Comparison of ENCODE assay signal across 14 cellular contexts in the genomic region with DNA sequence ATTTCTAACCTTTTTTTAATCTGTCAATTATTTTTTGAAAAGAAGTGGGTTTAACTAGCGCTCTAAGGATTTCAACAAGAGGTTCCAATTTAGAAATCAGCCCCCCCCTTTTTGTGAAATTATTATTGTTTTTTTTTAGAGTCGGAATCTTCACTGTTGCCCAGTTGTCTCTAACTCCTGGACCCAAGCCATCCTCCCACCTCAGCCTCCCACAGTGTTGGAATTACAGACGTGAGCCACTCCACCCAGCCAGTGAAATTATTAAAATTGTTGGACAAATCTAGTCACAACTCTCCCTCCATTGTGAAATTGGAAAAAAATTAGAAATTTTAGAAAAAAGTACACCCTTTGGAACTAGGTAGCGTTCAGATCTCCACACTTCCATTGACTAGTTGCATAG. TPM values are rescaled to one million over a fixed set of nuclear protein-coding genes. Genes with fewer than 3 reads are reported as not detected.
A peak's percentile ranks its signal among the peaks of the same experiment; 100 is the strongest.
DNase-seq lines count a peak whose midpoint lies in the region; ATAC-seq and TF ChIP-seq lines count a peak whose summit lies in the region.
"Had no signal": no experiment of that assay in that cellular context is flagged by ENCODE, and none has a peak within 500 bp of the region (broad histone marks: within the 10 kb centered on the region; RNA-seq: fewer than 3 reads in every experiment).

No MANE protein-coding gene starts in this region.

- H2AFZ ChIP-seq in hepatocyte = no peak overlapping the region

- TF ChIP-seq CTCF in heart left ventricle (IDR thresholded peaks at IDR 0.05) (no peak), WTC11 (IDR thresholded peaks at IDR 0.05) (no peak), hepatocyte (IDR thresholded peaks at IDR 0.05; ENCODE audit: poor library complexity) (no peak), type B pancreatic cell (conservative IDR thresholded peaks at IDR 0.05) (no peak), Caco-2 (IDR thresholded peaks at IDR 0.05; ENCODE audit: insufficient read depth in 1 of 2, low read depth in 1 of 2, low read length in 1 of 2, severe bottlenecking in 1 of 2, unreplicated experiment in 1 of 2) (no peak)

- H3K27me3 ChIP-seq in heart left ventricle (no peaks in the 10 kb centered on the region), hepatocyte (no peaks in the 10 kb centered on the region), Caco-2 (replicated peaks; ENCODE audit: control insufficient read depth, insufficient read depth, low read length) (no peaks in the 10 kb centered on the region)
- H3K27me3 ChIP-seq: right lobe of liver had no signal

- H3K4me1 Mint-ChIP-seq in WTC11 (peaks cover 30% of the 10 kb centered on the region), type B pancreatic cell (ENCODE audit: unreplicated experiment) (peaks cover 39% of the 10 kb centered on the region), Caco-2 (ENCODE audit: low read depth, unreplicated experiment) (peaks cover 19% of the 10 kb centered on the region)

- H3K36me3 Mint-ChIP-seq in WTC11 (no peaks in the 10 kb centered on the region), type B pancreatic cell (peaks cover 12% of the 10 kb centered on the region), Caco-2 (ENCODE audit: insufficient read depth, unreplicated experiment) (peaks cover 13% of the 10 kb centered on the region)

- H3K27ac Mint-ChIP-seq in WTC11 (no peak overlapping the region), type B pancreatic cell (peak overlapping the region; percentile 55), Caco-2 (ENCODE audit: unreplicated experiment) (no peak overlapping the region)
- H3K27ac Mint-ChIP-seq: CD14-positive monocyte had no signal

- BruUV-seq in Caco-2 (replicated peaks; lab: Mats Ljungman, UMichigan) = no TSS peak

- H3K9me3 Mint-ChIP-seq in WTC11 (no peaks in the 10 kb centered on the region), type B pancreatic cell (no peaks in the 10 kb centered on the region), Caco-2 (ENCODE audit: unreplicated experiment) (no peaks in the 10 kb centered on the region)

- H3K27me3 Mint-ChIP-seq in WTC11 (ENCODE audit: low read depth) (no peaks in the 10 kb centered on the region), type B pancreatic cell (no peaks in the 10 kb centered on the region), Caco-2 (ENCODE audit: insufficient read depth, unreplicated experiment) (no peaks in the 10 kb centered on the region)

- H3K4me2 ChIP-seq in hepatocyte = peak overlapping the region; percentile 81

- ATAC-seq in heart left ventricle (no peak), Right ventricle myocardium superior (ENCODE audit: poor library complexity) (no peak), WTC11 (no peak)
- ATAC-seq: HCT116, right lobe of liver had no signal

- H3K4me1 ChIP-seq in heart left ventricle (peaks cover 0 to 50% (median 32%) of the 10 kb centered on the region in 12 donors), hepatocyte (ENCODE audit: insufficient read depth) (peaks cover 19% of the 10 kb centered on the region), Caco-2 (peaks cover 11% of the 10 kb centered on the region)

- peaks cover 58% of the 10 kb centered on the region for H4K20me1 ChIP-seq in hepatocyte (ENCODE audit: insufficient read depth, poor library complexity, severe bottlenecking)

- WGBS in heart left ventricle, 4 donors = 40 to 52% (median 41%) methylated on average over 4 of the region's 4 CpGs
- 93% methylated on average over 4 of the region's 4 CpGs for WGBS in hepatocyte (ENCODE audit: low lambda C conversion rate, missing lambda C conversion rate)

- H3K79me2 ChIP-seq in hepatocyte = peaks cover 72% of the 10 kb centered on the region

- no peaks in the 10 kb centered on the region for H3K9me3 ChIP-seq in heart left ventricle
- no peaks in the 10 kb centered on the region for H3K9me3 ChIP-seq in hepatocyte (ENCODE audit: low read depth)
- no peaks in the 10 kb centered on the region for H3K9me3 ChIP-seq in Caco-2
- H3K9me3 ChIP-seq: right lobe of liver had no signal

- H3K4me3 Mint-ChIP-seq in WTC11 = 0 out of 2 replicates have a peak overlapping the region, but pooled peaks have one; percentile 28
- H3K4me3 Mint-ChIP-seq in type B pancreatic cell = peak overlapping the region; percentile 80
- no peak overlapping the region for H3K4me3 Mint-ChIP-seq in Caco-2 (ENCODE audit: unreplicated experiment)

- CTCF ChIA-PET in WTC11 (lab: Charles Lee) (no interaction called here), Caco-2 (lab: Charles Lee) (no interaction called here)

- H3K27ac ChIP-seq in heart left ventricle (peak overlapping the region in 11 of 12 donors; percentile 13 to 98 (median 94)), hepatocyte (peak overlapping the region; percentile 39)
- H3K27ac ChIP-seq: right lobe of liver had no signal

- H3K36me3 ChIP-seq in heart left ventricle (peaks cover 0 to 12% (median 0%) of the 10 kb centered on the region in 9 donors), hepatocyte (replicated peaks; ENCODE audit: insufficient read depth, low read depth) (no peaks in the 10 kb centered on the region), Caco-2 (ENCODE audit: control insufficient read depth, insufficient read depth, low read length) (no peaks in the 10 kb centered on the region)
- H3K36me3 ChIP-seq: right lobe of liver had no signal

- H3K9me2 ChIP-seq in hepatocyte (replicated peaks; ENCODE audit: insufficient read depth) = no peaks in the 10 kb centered on the region

- intact Hi-C loops in heart left ventricle (cut with DNase I) (loop anchor here in 7 of 10 donors (5.0 to 10.0 kb wide), 8 partner anchors 39 to 122 kb away; no protein-coding TSS in a partner anchor), Right ventricle myocardium superior (cut with DNase I) (loop anchor here (10.0 kb wide), 1 partner anchor 192 kb away; no protein-coding TSS in a partner anchor), Caco-2 (cut with micrococcal nuclease; ENCODE audit: unreplicated experiment) (no loop called here)

- POLR2A ChIA-PET in WTC11 (lab: Charles Lee) (no interaction called here), Caco-2 (lab: Charles Lee) (no interaction called here)

- peak overlapping the region in 11 of 12 donors; percentile 73 to 98 (median 90) for H3K4me3 ChIP-seq in heart left ventricle
- peak overlapping the region; percentile 65 for H3K4me3 ChIP-seq in hepatocyte
- no peak overlapping the region for H3K4me3 ChIP-seq in Caco-2 (ENCODE audit: low read depth, low read length)
- H3K4me3 ChIP-seq: right lobe of liver had no signal

- DNase-seq in heart left ventricle (no peak), Right ventricle myocardium superior (no peak), WTC11 (ENCODE audit: low spot score) (no peak), hepatocyte (ENCODE audit: low spot score) (no peak), type B pancreatic cell (ENCODE audit: extremely low spot score, unreplicated experiment) (no peak), NCI-H1436 (lab: John Stamatoyannopoulos, UW) (no peak), Caco-2 (no peak), SHP77 (lab: John Stamatoyannopoulos, UW) (no peak)
- DNase-seq: head of caudate nucleus, NCI-H526 treated with DMSO at 0.1 percent for 48 hours, right lobe of liver, T-helper 9 cell had no signal

- TF ChIP-seq POLR2A in heart left ventricle (IDR thresholded peaks at IDR 0.05) = no peak

TF ChIP-seq in WTC11, 78 proteins besides CTCF, POLR2A, EP300 and RAD21 (continues in another document):
- TF ChIP-seq ZNF317 (CRISPR knock-in tag; IDR thresholded peaks at IDR 0.05; ENCODE audit: borderline replicate concordance, low read depth) (no peak), CREM (CRISPR knock-in tag; IDR thresholded peaks at IDR 0.05) (no peak), FOXJ3 (CRISPR knock-in tag; IDR thresholded peaks at IDR 0.05; ENCODE audit: borderline replicate concordance) (no peak), JUN (CRISPR knock-in tag; IDR thresholded peaks at IDR 0.05) (no peak), FOXP1 (CRISPR knock-in tag; IDR thresholded peaks at IDR 0.05; ENCODE audit: borderline replicate concordance) (no peak), GRHL2 (CRISPR knock-in tag; IDR thresholded peaks at IDR 0.05; ENCODE audit: insufficient replicate concordance, severe bottlenecking) (no peak)
- TF ChIP-seq, protein P1, sequence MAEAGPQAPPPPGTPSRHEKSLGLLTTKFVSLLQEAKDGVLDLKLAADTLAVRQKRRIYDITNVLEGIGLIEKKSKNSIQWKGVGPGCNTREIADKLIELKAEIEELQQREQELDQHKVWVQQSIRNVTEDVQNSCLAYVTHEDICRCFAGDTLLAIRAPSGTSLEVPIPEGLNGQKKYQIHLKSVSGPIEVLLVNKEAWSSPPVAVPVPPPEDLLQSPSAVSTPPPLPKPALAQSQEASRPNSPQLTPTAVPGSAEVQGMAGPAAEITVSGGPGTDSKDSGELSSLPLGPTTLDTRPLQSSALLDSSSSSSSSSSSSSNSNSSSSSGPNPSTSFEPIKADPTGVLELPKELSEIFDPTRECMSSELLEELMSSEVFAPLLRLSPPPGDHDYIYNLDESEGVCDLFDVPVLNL (CRISPR knock-in tag; IDR thresholded peaks at IDR 0.05; ENCODE audit: borderline replicate concordance, low read depth) = no peak
- TF ChIP-seq, protein P2, sequence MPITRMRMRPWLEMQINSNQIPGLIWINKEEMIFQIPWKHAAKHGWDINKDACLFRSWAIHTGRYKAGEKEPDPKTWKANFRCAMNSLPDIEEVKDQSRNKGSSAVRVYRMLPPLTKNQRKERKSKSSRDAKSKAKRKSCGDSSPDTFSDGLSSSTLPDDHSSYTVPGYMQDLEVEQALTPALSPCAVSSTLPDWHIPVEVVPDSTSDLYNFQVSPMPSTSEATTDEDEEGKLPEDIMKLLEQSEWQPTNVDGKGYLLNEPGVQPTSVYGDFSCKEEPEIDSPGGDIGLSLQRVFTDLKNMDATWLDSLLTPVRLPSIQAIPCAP (CRISPR knock-in tag; IDR thresholded peaks at IDR 0.05) = no peak

RNA-seq across cellular contexts. Expression of a gene that starts 2.5 kb away (rescaled TPM):
- 100 to 1,000 TPM; 259 to 598 (median 357) TPM for total RNA-seq in heart left ventricle
- polyA plus RNA-seq in heart left ventricle = 100 to 1,000 TPM; 124 to 169 TPM
- total RNA-seq in Right ventricle myocardium superior = 322 TPM
- total RNA-seq in WTC11 (2021) = 48.3 to 50.3 TPM (median 48.9 TPM) in 3 replicates
- 80.9 and 82.8 TPM in 2 replicates for total RNA-seq in hepatocyte
- 55.6 and 61.0 TPM in 2 replicates for polyA plus RNA-seq in hepatocyte
- total RNA-seq in type B pancreatic cell (ENCODE audit: low replicate concordance) = 60.5 and 75.7 TPM in 2 replicates
- 48.3 and 49.6 TPM in 2 replicates for total RNA-seq in Caco-2 (2022)
